Comparison of ENCODE assay signal across 8 cellular contexts in genomic region chr7:44607141-44608068, GRCh38. TPM values are rescaled to one million over a fixed set of nuclear protein-coding genes. Genes with fewer than 3 reads are reported as not detected.
DNase-seq lines count a peak whose midpoint lies in the region; ATAC-seq and TF ChIP-seq lines count a peak whose summit lies in the region.

No MANE protein-coding gene starts in this region.

- peaks cover 9% of the 10 kb centered on the region for H3K4me1 Mint-ChIP-seq in MCF 10A (ENCODE audit: insufficient read depth, unreplicated experiment)

- no peaks in the 10 kb centered on the region for H3K27me3 ChIP-seq in ACC112 (ENCODE audit: insufficient read depth, low read length)
- H3K27me3 ChIP-seq in HL-60 (ENCODE audit: insufficient read depth, poor library complexity, severe bottlenecking), result no peaks in the 10 kb centered on the region

- H3K4me3 Mint-ChIP-seq in MCF 10A (ENCODE audit: unreplicated experiment), result peak overlapping the region; percentile 97

- peak overlapping the region; percentile 90 for H2AFZ ChIP-seq in ACC112 (ENCODE audit: low read length, unreplicated experiment)

- H3K79me2 ChIP-seq in ACC112 (ENCODE audit: control insufficient read depth, insufficient read depth, low read length, unreplicated experiment), result peaks cover 50% of the 10 kb centered on the region

- H3K27ac Mint-ChIP-seq in MCF 10A (ENCODE audit: low read depth, unreplicated experiment), result peak overlapping the region; percentile 99

- H3K27me3 Mint-ChIP-seq in MCF 10A (ENCODE audit: insufficient read depth, unreplicated experiment), result no peaks in the 10 kb centered on the region

- no peaks in the 10 kb centered on the region for H3K36me3 ChIP-seq in ACC112 (ENCODE audit: insufficient read depth, low read length)
- no peaks in the 10 kb centered on the region for H3K36me3 ChIP-seq in mucosa of descending colon (ENCODE audit: low read depth)

- H3K4me1 ChIP-seq in ACC112 (ENCODE audit: control insufficient read depth, insufficient read depth, low read length, unreplicated experiment) (peaks cover 6% of the 10 kb centered on the region), mucosa of descending colon (ENCODE audit: low read depth) (peaks cover 12% of the 10 kb centered on the region)

- H3K4me3 ChIP-seq in ACC112 (ENCODE audit: low read depth, low read length), result peak overlapping the region; percentile 93
- peak overlapping the region; percentile 58 for H3K4me3 ChIP-seq in HL-60 (replicated peaks; ENCODE audit: insufficient read depth, low read length)
- H3K4me3 ChIP-seq in mucosa of descending colon, result peak overlapping the region; percentile 75

- H3K9me3 Mint-ChIP-seq in MCF 10A (ENCODE audit: unreplicated experiment), result no peaks in the 10 kb centered on the region

- H3K27ac ChIP-seq in ACC112 (ENCODE audit: low read depth, low read length) (peak overlapping the region; percentile 85; the same call in 1 of the 2 replicates), HL-60 (replicated peaks) (peak overlapping the region; percentile 84)

- H3K36me3 Mint-ChIP-seq in MCF 10A (ENCODE audit: insufficient read depth, unreplicated experiment), result peaks cover 12% of the 10 kb centered on the region

- CTCF ChIA-PET in MCF 10A (lab: Yijun Ruan, JAX), result interaction anchor here (0.7 to 1.6 kb wide), 4 partner anchors 124 to 244 kb away, joined by 3 to 4 read pairs (median 4); no protein-coding TSS in a partner anchor

- ATAC-seq in mucosa of descending colon (peak; percentile 2), HG02981 (IDR thresholded peaks at IDR 0.05; ENCODE audit: unreplicated experiment) (no peak), GM21723 (IDR thresholded peaks at IDR 0.05; ENCODE audit: unreplicated experiment) (no peak)

- intact Hi-C loops in MCF 10A (cut with micrococcal nuclease) (loop anchor here (2.0 to 5.0 kb wide), 2 partner anchors 71 to 140 kb away; partner anchors contain the start of gene ZMIZ2), mucosa of descending colon (cut with DNase I, micrococcal nuclease) (no loop called here)

- DNase-seq in HL-60 (ENCODE audit: low read depth in 1 of 2, low spot score in 1 of 2) (no peak), MCF 10A (ENCODE audit: unreplicated experiment) (no peak), mucosa of descending colon (no peak), iPS-NIHi11 (ENCODE audit: low spot score) (no peak)
- no peak for DNase-seq in stimulated activated CD4-positive, alpha-beta T cell treated with anti-CD3 and anti-CD28 coated beads, Interleukin-2, amount 100 ng/mL, for 48 hours

- TF ChIP-seq CTCF in HL-60 (IDR thresholded peaks at IDR 0.05; ENCODE audit: insufficient read depth, low read length) (no peak), MCF 10A (IDR thresholded peaks at IDR 0.05; ENCODE audit: unreplicated experiment) (no peak), mucosa of descending colon (IDR thresholded peaks at IDR 0.05) (no peak)

- POLR2A ChIA-PET in MCF 10A (lab: Yijun Ruan, JAX), result interaction anchor here (0.6 to 4.5 kb wide), 29 partner anchors 10 to 506 kb away, joined by 3 to 92 read pairs (median 10); partner anchors contain the start of genes CCM2, DDX56, H2AZ2 and PPIA

- TSS peak; percentile 75 for BruUV-seq in MCF 10A (replicated peaks; lab: Mats Ljungman, UMichigan)

- H3K9me3 ChIP-seq in mucosa of descending colon, result no peaks in the 10 kb centered on the region

RNA-seq across cellular contexts. Expression of gene OGDH, which starts 1.0 kb away (rescaled TPM):
- 75.1 and 91.1 TPM in 2 replicates for total RNA-seq in MCF 10A (2022)
- total RNA-seq in mucosa of descending colon, result 100 to 1,000 TPM; 141 to 186 (median 159) TPM

RNA-seq across cellular contexts. Expression of gene TMED4, which starts 25.4 kb away (rescaled TPM):
- 49.7 and 58.0 TPM in 2 replicates for total RNA-seq in MCF 10A (2022)
- total RNA-seq in mucosa of descending colon, result 10 to 100 TPM; 76.7 to 93.3 (median 84.9) TPM

RNA-seq across cellular contexts. Expression of gene DDX56, which starts 33.7 kb away (rescaled TPM):
- 104 and 105 TPM in 2 replicates for total RNA-seq in MCF 10A (2022)
- 10 to 100 TPM; 50.7 to 60.6 (median 60.0) TPM for total RNA-seq in mucosa of descending colon
